1 cellular context compared by ENCODE assay signal in genomic region chr21:17088500-17088899, GRCh38.
TF ChIP-seq lines count a peak whose summit lies in the region.

No MANE protein-coding gene starts in this region.

TF ChIP-seq in GM23338, 12 proteins besides CTCF, POLR2A, EP300 and RAD21 (continued from another document):
- no peak for TF ChIP-seq ETS1 (IDR thresholded peaks at IDR 0.05)
- no peak for TF ChIP-seq ZNF462 (CRISPR knock-in tag; IDR thresholded peaks at IDR 0.05)
- no peak for TF ChIP-seq POLR2AphosphoS5 (IDR thresholded peaks at IDR 0.05; ENCODE audit: low read depth)
- no peak for TF ChIP-seq CREB1 (CRISPR knock-in tag; IDR thresholded peaks at IDR 0.05; ENCODE audit: low read depth)
- no peak for TF ChIP-seq NANOG (IDR thresholded peaks at IDR 0.05; ENCODE audit: borderline replicate concordance)
